Comparison of ENCODE assay signal across 28 cellular contexts in the genomic region with DNA sequence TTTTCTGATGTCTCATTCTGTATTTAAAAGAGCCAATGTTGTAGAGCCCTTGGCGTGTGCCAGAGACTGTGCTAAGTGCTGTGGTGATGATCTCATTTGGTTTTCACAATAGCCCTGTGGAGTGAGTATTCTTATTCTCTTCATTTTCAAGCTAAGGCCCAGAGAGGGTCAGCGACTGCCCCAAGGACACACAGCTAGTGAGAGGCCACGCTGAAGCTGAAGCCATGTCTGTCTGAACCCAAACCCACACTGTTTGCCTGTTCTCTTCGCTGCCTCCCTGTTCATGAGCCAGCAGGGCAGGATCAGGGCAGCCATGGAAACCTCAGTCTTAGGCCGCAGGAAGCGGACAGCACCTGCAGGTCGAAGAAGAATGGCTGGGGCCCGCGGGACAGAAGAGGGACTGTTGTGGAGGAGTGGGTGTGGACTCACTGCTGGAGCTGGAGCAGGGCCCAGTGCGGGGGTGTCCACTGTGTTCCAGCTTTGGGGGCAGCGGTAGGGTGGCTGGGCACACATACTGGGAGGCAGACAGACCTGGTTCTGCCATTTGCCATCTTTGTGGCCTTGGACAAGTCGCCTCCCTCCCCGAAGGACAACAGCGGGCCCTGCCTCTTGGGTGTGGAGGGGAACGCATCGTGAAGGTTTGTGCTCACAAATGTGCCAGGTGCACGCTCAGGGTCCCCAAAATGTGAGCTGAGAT.
"Had no signal": no experiment of that assay in that cellular context is flagged by ENCODE, and none has a peak within 500 bp of the region (broad histone marks: within the 10 kb centered on the region; RNA-seq: fewer than 3 reads in every experiment).

No MANE protein-coding gene starts in this region.

- H3K27ac ChIP-seq: ascending aorta, breast epithelium, cardiac muscle cell, colonic mucosa, epithelial cell of prostate, esophagus squamous epithelium, foreskin keratinocyte, gastrocnemius medialis, heart left ventricle had no signal

- H3K27me3 ChIP-seq: ascending aorta, cardiac muscle cell, colonic mucosa had no signal

- H3K36me3 ChIP-seq: ascending aorta, breast epithelium, cardiac muscle cell, colonic mucosa, esophagus squamous epithelium, gastrocnemius medialis, heart left ventricle had no signal

- DNase-seq: activated CD4-positive, alpha-beta memory T cell treated with anti-CD3 and anti-CD28 coated beads, Interleukin-2, amount 10 ng/mL, durations not matched to agents 7 days and 5 days; activated CD4-positive, alpha-beta T cell treated with anti-CD3 and anti-CD28 coated beads for 1 hour; activated CD4-positive, alpha-beta T cell treated with anti-CD3 and anti-CD28 coated beads for 4 hours; activated CD4-positive, alpha-beta T cell treated with anti-CD3 and anti-CD28 coated beads, Interleukin-2, amount 10 ng/mL, durations not matched to agents 7 days and 5 days; activated CD4-positive, alpha-beta T cell treated with anti-CD3 and anti-CD28 coated beads, Interleukin-2, amount 50 U/mL, for 4 hours; activated CD8-positive, alpha-beta memory T cell treated with anti-CD3 and anti-CD28 coated beads, Interleukin-2, amount 50 U/mL, for 48 hours; activated gamma-delta T cell; activated naive CD4-positive, alpha-beta T cell; activated naive CD4-positive, alpha-beta T cell treated with anti-CD3 and anti-CD28 coated beads, Interleukin-2, amount 10 ng/mL, durations not matched to agents 7 days and 5 days; activated naive CD8-positive, alpha-beta T cell treated with anti-CD3 and anti-CD28 coated beads, Interleukin-2, amount 10 ng/mL, durations not matched to agents 7 days and 5 days; activated T-cell treated with anti-CD3 and anti-CD28 coated beads for 4 hours; activated T-cell treated with anti-CD3 and anti-CD28 coated beads, Interleukin-2, amount 50 U/mL, for 24 hours; activated T-cell treated with anti-CD3 and anti-CD28 coated beads, Interleukin-2, amount 50 U/mL, for 72 hours; central memory CD4-positive, alpha-beta T cell; cerebellar nuclear complex; colonic mucosa; effector CD8-positive, alpha-beta T cell; esophagus squamous epithelium; foreskin keratinocyte; gastrocnemius medialis; glutamatergic neuron; heart left ventricle; T-helper 17 cell; T1000 had no signal

- H3K4me1 ChIP-seq: ascending aorta, breast epithelium, colonic mucosa, esophagus squamous epithelium, foreskin keratinocyte, gastrocnemius medialis, heart left ventricle had no signal

- H3K9me3 ChIP-seq: ascending aorta, breast epithelium, colonic mucosa, esophagus squamous epithelium, gastrocnemius medialis, heart left ventricle had no signal

- H3K4me3 ChIP-seq: ascending aorta, breast epithelium, cardiac muscle cell, colonic mucosa, esophagus squamous epithelium, gastrocnemius medialis, heart left ventricle had no signal
